In genomic region chr9:74773886-74774479, GRCh38 we compare ENCODE assay signal across 8 cellular contexts.
DNase-seq lines count a peak whose midpoint lies in the region; ATAC-seq and TF ChIP-seq lines count a peak whose summit lies in the region.

No MANE protein-coding gene starts in this region.

- H3K4me1 ChIP-seq in foreskin keratinocyte (no peaks in the 10 kb centered on the region), thoracic aorta (ENCODE audit: control insufficient read depth in 1 of 2, low read depth in 2 of 2) (peaks cover 0 to 5% of the 10 kb centered on the region in 2 donors)

- H3K27me3 ChIP-seq in foreskin keratinocyte (no peaks in the 10 kb centered on the region), thoracic aorta (replicated peaks; ENCODE audit: insufficient read depth) (no peaks in the 10 kb centered on the region)

- H3K4me3 ChIP-seq in thoracic aorta: no peak overlapping the region

- ATAC-seq in GM19395 (IDR thresholded peaks at IDR 0.05; ENCODE audit: unreplicated experiment) (peak; percentile 53), foreskin keratinocyte (peak; percentile 79), thoracic aorta (ENCODE audit: insufficient number of reproducible peaks, low FRiP score, low read depth) (no peak)

- peak; percentile 81 for DNase-seq in CD1c-positive myeloid dendritic cell (ENCODE audit: extremely low spot score)
- DNase-seq in KG1 (lab: John Stamatoyannopoulos, UW): peak; percentile 61
- peak; percentile 53 for DNase-seq in RPMI7951 (ENCODE audit: low read depth)
- peak; percentile 48 for DNase-seq in activated T-helper 9 cell treated with anti-CD3 and anti-CD28 coated beads, Interleukin-2, amount 50 U/mL, for 16 hours (ENCODE audit: low read depth)
- DNase-seq in foreskin keratinocyte: peak in 1 of 2 donors; percentile 51
- DNase-seq in occipital lobe (lab: John Stamatoyannopoulos, UW): peak; percentile 34
- DNase-seq in thoracic aorta (ENCODE audit: low spot score): peak; percentile 21

- H3K36me3 ChIP-seq in thoracic aorta: no peaks in the 10 kb centered on the region

- no peak overlapping the region for H3K27ac ChIP-seq in foreskin keratinocyte
- H3K27ac ChIP-seq in thoracic aorta: no peak overlapping the region

- no peaks in the 10 kb centered on the region for H3K9me3 ChIP-seq in thoracic aorta

- peak; percentile 92 for TF ChIP-seq CTCF in foreskin keratinocyte (conservative IDR thresholded peaks at IDR 0.05)
- TF ChIP-seq CTCF in thoracic aorta (IDR thresholded peaks at IDR 0.05): peak; percentile 78
